Comparison of ENCODE assay signal across 9 cellular contexts in genomic region chr1:98048234-98048633, GRCh38.
DNase-seq lines count a peak whose midpoint lies in the region; ATAC-seq and TF ChIP-seq lines count a peak whose summit lies in the region.
"Had no signal": no experiment of that assay in that cellular context is flagged by ENCODE, and none has a peak within 500 bp of the region (broad histone marks: within the 10 kb centered on the region; RNA-seq: fewer than 3 reads in every experiment).

No MANE protein-coding gene starts in this region.

- H3K27ac ChIP-seq in HEK293 (ENCODE audit: extremely low read depth, low read depth, low read length): no peak overlapping the region
- H3K27ac ChIP-seq: HL-60 had no signal

- no TSS peak for BruUV-seq in Caco-2 (replicated peaks; lab: Mats Ljungman, UMichigan)

- DNase-seq in Caco-2 (peak; percentile 57 to 65), NCI-H510A treated with DMSO at 0.1 percent for 48 hours (lab: John Stamatoyannopoulos, UW) (peak; percentile 53), erythroblast (lab: John Stamatoyannopoulos, UW) (peak; percentile 18 to 27), mucosa of descending colon (peak; percentile 56 to 87 (median 82)), NCI-H128 (lab: John Stamatoyannopoulos, UW; ENCODE audit: unreplicated experiment) (no peak)
- DNase-seq in activated CD8-positive, alpha-beta memory T cell treated with anti-CD3 and anti-CD28 coated beads, Interleukin-2, amount 50 U/mL, for 24 hours (ENCODE audit: extremely low read depth): peak; percentile 32
- DNase-seq in stimulated activated CD8-positive, alpha-beta memory T cell treated with anti-CD3 and anti-CD28 coated beads, Interleukin-7, amount 100 ng/mL, for 24 hours (ENCODE audit: low read depth): peak; percentile 47

- POLR2A ChIA-PET in Caco-2 (lab: Charles Lee): no interaction called here
- POLR2A ChIA-PET in HEK293 (lab: Yijun Ruan, JAX): interaction anchor here (1.9 kb wide), 1 partner anchor 127 kb away, joined by 12 read pairs; the partner anchor contains the start of gene DPYD

- TF ChIP-seq CTCF in Caco-2 (IDR thresholded peaks at IDR 0.05; ENCODE audit: insufficient read depth in 1 of 2, low read depth in 1 of 2, low read length in 1 of 2, severe bottlenecking in 1 of 2, unreplicated experiment in 1 of 2) (no peak), HEK293 (tag by site-specific recombination; IDR thresholded peaks at IDR 0.05) (no peak), mucosa of descending colon (IDR thresholded peaks at IDR 0.05) (no peak)

- H3K9me3 Mint-ChIP-seq in Caco-2 (ENCODE audit: unreplicated experiment): peaks cover 8% of the 10 kb centered on the region

- H3K36me3 ChIP-seq in Caco-2 (ENCODE audit: control insufficient read depth, insufficient read depth, low read length): no peaks in the 10 kb centered on the region
- no peaks in the 10 kb centered on the region for H3K36me3 ChIP-seq in HEK293 (ENCODE audit: control insufficient read depth in 2 of 2, insufficient read depth in 1 of 2, low read length in 2 of 2)
- no peaks in the 10 kb centered on the region for H3K36me3 ChIP-seq in mucosa of descending colon (ENCODE audit: low read depth)

- CTCF ChIA-PET in Caco-2 (lab: Charles Lee): no interaction called here
- CTCF ChIA-PET in HEK293 (lab: Yijun Ruan, JAX): interaction anchor here (0.7 to 1.7 kb wide), 3 partner anchors 11 to 804 kb away, joined by 3 to 5 read pairs (median 3); partner anchors contain the start of gene DPYD

- intact Hi-C loops in Caco-2 (cut with micrococcal nuclease; ENCODE audit: unreplicated experiment): no loop called here
- intact Hi-C loops in mucosa of descending colon (cut with DNase I, micrococcal nuclease): no loop called here

- ATAC-seq in mucosa of descending colon: peak; percentile 89

- H3K27me3 ChIP-seq in Caco-2 (replicated peaks; ENCODE audit: control insufficient read depth, insufficient read depth, low read length): no peaks in the 10 kb centered on the region

- H3K27me3 Mint-ChIP-seq in Caco-2 (ENCODE audit: insufficient read depth, unreplicated experiment): no peaks in the 10 kb centered on the region

- H3K4me1 ChIP-seq in Caco-2: no peaks in the 10 kb centered on the region
- no peaks in the 10 kb centered on the region; the same call in 1 of the 2 replicates for H3K4me1 ChIP-seq in HEK293 (ENCODE audit: control insufficient read depth, insufficient read depth, low read length)
- peaks cover 6% of the 10 kb centered on the region for H3K4me1 ChIP-seq in mucosa of descending colon (ENCODE audit: low read depth)

- TF ChIP-seq POLR2A in erythroblast (IDR thresholded peaks at IDR 0.05; ENCODE audit: low read length): no peak

- H3K4me3 Mint-ChIP-seq in Caco-2 (ENCODE audit: unreplicated experiment): no peak overlapping the region

- H3K4me3 ChIP-seq in Caco-2 (ENCODE audit: low read depth, low read length) (no peak overlapping the region), HEK293 (ENCODE audit: low read depth, low read length) (peak overlapping the region; percentile 16), mucosa of descending colon (no peak overlapping the region)

- H3K4me1 Mint-ChIP-seq in Caco-2 (ENCODE audit: low read depth, unreplicated experiment): peaks cover 7% of the 10 kb centered on the region

- H3K36me3 Mint-ChIP-seq in Caco-2 (ENCODE audit: insufficient read depth, unreplicated experiment): no peaks in the 10 kb centered on the region

- H3K9me3 ChIP-seq in Caco-2 (no peaks in the 10 kb centered on the region), HEK293 (ENCODE audit: control insufficient read depth, insufficient read depth, low read depth, low read length) (no peaks in the 10 kb centered on the region), mucosa of descending colon (no peaks in the 10 kb centered on the region)

- H3K27ac Mint-ChIP-seq in Caco-2 (ENCODE audit: unreplicated experiment): no peak overlapping the region

TF ChIP-seq in HEK293, 187 proteins besides CTCF, POLR2A, EP300 and RAD21:
- TF ChIP-seq ZNF544 (tag by site-specific recombination; IDR thresholded peaks at IDR 0.05) (no peak), ZBTB20 (tag by site-specific recombination; IDR thresholded peaks at IDR 0.05) (no peak), ZNF146 (tag by site-specific recombination; IDR thresholded peaks at IDR 0.05) (no peak), ZNF837 (tag by site-specific recombination; IDR thresholded peaks at IDR 0.05) (no peak), PBX3 (CRISPR knock-in tag; IDR thresholded peaks at IDR 0.05) (0 out of 2 replicates have a peak, but pooled peaks have one; percentile 37), ZNF529 (tag by site-specific recombination; IDR thresholded peaks at IDR 0.05; ENCODE audit: insufficient replicate concordance) (no peak), ZNF747 (tag by site-specific recombination; IDR thresholded peaks at IDR 0.05) (no peak), ZNF596 (tag by site-specific recombination; IDR thresholded peaks at IDR 0.05) (no peak), ZNF555 (tag by site-specific recombination; conservative IDR thresholded peaks at IDR 0.05) (no peak), ZNF391 (tag by site-specific recombination; IDR thresholded peaks at IDR 0.05; ENCODE audit: borderline replicate concordance, low read depth) (no peak), ZBTB21 (tag by site-specific recombination; IDR thresholded peaks at IDR 0.05) (no peak), REST (tag by site-specific recombination; IDR thresholded peaks at IDR 0.05) (peak; percentile 97)
